Comparison of ENCODE assay signal across 11 cellular contexts in the genomic region with DNA sequence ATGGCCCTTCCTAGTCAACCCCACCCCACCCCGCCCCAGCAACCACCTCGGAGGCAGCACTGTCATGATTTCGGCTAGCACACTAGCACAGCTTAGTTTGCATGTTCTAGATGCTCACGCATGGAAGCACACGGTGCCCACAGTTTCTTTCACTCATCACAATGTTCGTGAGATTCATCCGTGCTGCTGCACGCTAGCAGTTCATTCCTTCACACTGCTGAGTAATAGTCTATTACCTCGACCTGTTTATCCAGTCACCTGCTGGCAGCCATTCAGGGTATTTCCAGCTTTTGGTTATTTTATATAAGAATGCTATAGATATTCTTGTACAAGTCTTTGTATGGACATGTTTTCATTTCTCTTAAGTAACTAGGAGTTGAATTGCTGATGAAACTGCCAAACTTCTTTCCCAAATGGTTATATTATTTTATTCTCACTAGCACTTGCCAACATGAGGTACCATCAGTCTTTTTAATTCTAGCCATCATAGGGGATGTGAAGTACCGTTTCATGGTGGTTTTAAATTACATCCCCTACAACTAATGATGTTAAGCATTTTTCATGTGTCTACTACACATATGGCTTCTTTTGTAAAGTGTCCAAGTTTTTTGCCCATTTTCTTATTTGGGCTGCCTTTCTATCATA.
DNase-seq lines count a peak whose midpoint lies in the region; ATAC-seq and TF ChIP-seq lines count a peak whose summit lies in the region.
"Had no signal": no experiment of that assay in that cellular context is flagged by ENCODE, and none has a peak within 500 bp of the region (broad histone marks: within the 10 kb centered on the region; RNA-seq: fewer than 3 reads in every experiment).

No MANE protein-coding gene starts in this region.

- ATAC-seq in HG03095 (IDR thresholded peaks at IDR 0.05; ENCODE audit: unreplicated experiment): peak; percentile 47
- peak; percentile 88 for ATAC-seq in RWPE2 (ENCODE audit: low read depth)
- no peak for ATAC-seq in WTC11
- ATAC-seq: stimulated activated naive CD8-positive, alpha-beta T cell treated with anti-CD3 and anti-CD28 coated beads, Interleukin-15, Interleukin-2, amounts not matched to agents 100 U/mL and 50 U/mL, for 24 hours had no signal

- H3K4me3 ChIP-seq in RWPE2 (ENCODE audit: severe bottlenecking): no peak overlapping the region
- no peak overlapping the region for H3K4me3 ChIP-seq in thymus (ENCODE audit: low read length)

- TF ChIP-seq CTCF in RWPE2 (IDR thresholded peaks at IDR 0.05; ENCODE audit: poor library complexity, severe bottlenecking): no peak
- TF ChIP-seq CTCF in WTC11 (IDR thresholded peaks at IDR 0.05): no peak

- peaks cover 49% of the 10 kb centered on the region for H3K4me1 Mint-ChIP-seq in activated naive CD4-positive, alpha-beta T cell treated with anti-CD3 and anti-CD28 coated beads, Interleukin-2, amount 50 U/mL, for 24 hours
- H3K4me1 Mint-ChIP-seq in WTC11: peaks cover 13% of the 10 kb centered on the region

- POLR2A ChIA-PET in WTC11 (lab: Charles Lee): no interaction called here

- H3K27ac ChIP-seq in RWPE2 (ENCODE audit: poor library complexity, severe bottlenecking): peak overlapping the region; percentile 92
- H3K27ac ChIP-seq in thymus (ENCODE audit: low read depth): peak overlapping the region; percentile 42
- H3K27ac ChIP-seq: parathyroid adenoma had no signal

- H3K27me3 ChIP-seq in RWPE2 (ENCODE audit: insufficient read depth, poor library complexity, severe bottlenecking) (no peaks in the 10 kb centered on the region), thymus (ENCODE audit: control insufficient read depth, insufficient read depth) (no peaks in the 10 kb centered on the region)

- peaks cover 40% of the 10 kb centered on the region for H3K4me1 ChIP-seq in RWPE2 (ENCODE audit: insufficient read depth, poor library complexity, severe bottlenecking)
- no peaks in the 10 kb centered on the region for H3K4me1 ChIP-seq in thymus (ENCODE audit: control insufficient read depth, insufficient read depth, low read length)

- peaks cover 14% of the 10 kb centered on the region for H3K36me3 Mint-ChIP-seq in activated naive CD4-positive, alpha-beta T cell treated with anti-CD3 and anti-CD28 coated beads, Interleukin-2, amount 50 U/mL, for 24 hours
- peaks cover 6% of the 10 kb centered on the region for H3K36me3 Mint-ChIP-seq in WTC11

- peak overlapping the region; percentile 46 for H3K27ac Mint-ChIP-seq in activated naive CD4-positive, alpha-beta T cell treated with anti-CD3 and anti-CD28 coated beads, Interleukin-2, amount 50 U/mL, for 24 hours
- H3K27ac Mint-ChIP-seq in WTC11: no peak overlapping the region

- no peak overlapping the region for H3K4me3 Mint-ChIP-seq in activated naive CD4-positive, alpha-beta T cell treated with anti-CD3 and anti-CD28 coated beads, Interleukin-2, amount 50 U/mL, for 24 hours
- H3K4me3 Mint-ChIP-seq in WTC11: no peak overlapping the region

- WGBS in thymus: 94% methylated on average over 10 of the region's 10 CpGs

- CTCF ChIA-PET in WTC11 (lab: Charles Lee): interaction anchor here (4.1 kb wide), 1 partner anchor 17 kb away, joined by 40 read pairs; no protein-coding TSS in a partner anchor

- H3K36me3 ChIP-seq in RWPE2 (ENCODE audit: low read depth) (peaks cover 63% of the 10 kb centered on the region), thymus (ENCODE audit: control insufficient read depth, insufficient read depth) (peaks cover 54% of the 10 kb centered on the region)

- H3K9me3 ChIP-seq in RWPE2 (ENCODE audit: severe bottlenecking): no peaks in the 10 kb centered on the region
- no peaks in the 10 kb centered on the region for H3K9me3 ChIP-seq in thymus (ENCODE audit: control insufficient read depth)

- no peaks in the 10 kb centered on the region for H3K27me3 Mint-ChIP-seq in activated naive CD4-positive, alpha-beta T cell treated with anti-CD3 and anti-CD28 coated beads, Interleukin-2, amount 50 U/mL, for 24 hours
- H3K27me3 Mint-ChIP-seq in WTC11 (ENCODE audit: low read depth): no peaks in the 10 kb centered on the region

- no peak for DNase-seq in activated naive CD4-positive, alpha-beta T cell treated with anti-CD3 and anti-CD28 coated beads, Interleukin-2, amount 50 U/mL, for 16 hours
- DNase-seq in RWPE2 (ENCODE audit: low spot score) (peak; percentile 86), WTC11 (ENCODE audit: low spot score) (no peak), activated gamma-delta T cell (lab: John Stamatoyannopoulos, UW) (no peak), DMS53 (lab: John Stamatoyannopoulos, UW) (no peak)
- DNase-seq: activated T-cell treated with anti-CD3 and anti-CD28 coated beads for 4 hours; stimulated activated naive CD8-positive, alpha-beta T cell treated with anti-CD3 and anti-CD28 coated beads, Interleukin-15, Interleukin-2, amounts not matched to agents 100 U/mL and 50 U/mL, for 24 hours had no signal

- no peaks in the 10 kb centered on the region for H3K9me3 Mint-ChIP-seq in activated naive CD4-positive, alpha-beta T cell treated with anti-CD3 and anti-CD28 coated beads, Interleukin-2, amount 50 U/mL, for 24 hours
- no peaks in the 10 kb centered on the region for H3K9me3 Mint-ChIP-seq in WTC11

TF ChIP-seq in WTC11, 78 proteins besides CTCF, POLR2A, EP300 and RAD21:
- TF ChIP-seq ZNF232 (CRISPR knock-in tag; IDR thresholded peaks at IDR 0.05) (no peak), SMAD3 (CRISPR knock-in tag; IDR thresholded peaks at IDR 0.05; ENCODE audit: borderline replicate concordance) (no peak), ZNF138 (CRISPR knock-in tag; conservative IDR thresholded peaks at IDR 0.05) (no peak)
- TF ChIP-seq, protein P1, sequence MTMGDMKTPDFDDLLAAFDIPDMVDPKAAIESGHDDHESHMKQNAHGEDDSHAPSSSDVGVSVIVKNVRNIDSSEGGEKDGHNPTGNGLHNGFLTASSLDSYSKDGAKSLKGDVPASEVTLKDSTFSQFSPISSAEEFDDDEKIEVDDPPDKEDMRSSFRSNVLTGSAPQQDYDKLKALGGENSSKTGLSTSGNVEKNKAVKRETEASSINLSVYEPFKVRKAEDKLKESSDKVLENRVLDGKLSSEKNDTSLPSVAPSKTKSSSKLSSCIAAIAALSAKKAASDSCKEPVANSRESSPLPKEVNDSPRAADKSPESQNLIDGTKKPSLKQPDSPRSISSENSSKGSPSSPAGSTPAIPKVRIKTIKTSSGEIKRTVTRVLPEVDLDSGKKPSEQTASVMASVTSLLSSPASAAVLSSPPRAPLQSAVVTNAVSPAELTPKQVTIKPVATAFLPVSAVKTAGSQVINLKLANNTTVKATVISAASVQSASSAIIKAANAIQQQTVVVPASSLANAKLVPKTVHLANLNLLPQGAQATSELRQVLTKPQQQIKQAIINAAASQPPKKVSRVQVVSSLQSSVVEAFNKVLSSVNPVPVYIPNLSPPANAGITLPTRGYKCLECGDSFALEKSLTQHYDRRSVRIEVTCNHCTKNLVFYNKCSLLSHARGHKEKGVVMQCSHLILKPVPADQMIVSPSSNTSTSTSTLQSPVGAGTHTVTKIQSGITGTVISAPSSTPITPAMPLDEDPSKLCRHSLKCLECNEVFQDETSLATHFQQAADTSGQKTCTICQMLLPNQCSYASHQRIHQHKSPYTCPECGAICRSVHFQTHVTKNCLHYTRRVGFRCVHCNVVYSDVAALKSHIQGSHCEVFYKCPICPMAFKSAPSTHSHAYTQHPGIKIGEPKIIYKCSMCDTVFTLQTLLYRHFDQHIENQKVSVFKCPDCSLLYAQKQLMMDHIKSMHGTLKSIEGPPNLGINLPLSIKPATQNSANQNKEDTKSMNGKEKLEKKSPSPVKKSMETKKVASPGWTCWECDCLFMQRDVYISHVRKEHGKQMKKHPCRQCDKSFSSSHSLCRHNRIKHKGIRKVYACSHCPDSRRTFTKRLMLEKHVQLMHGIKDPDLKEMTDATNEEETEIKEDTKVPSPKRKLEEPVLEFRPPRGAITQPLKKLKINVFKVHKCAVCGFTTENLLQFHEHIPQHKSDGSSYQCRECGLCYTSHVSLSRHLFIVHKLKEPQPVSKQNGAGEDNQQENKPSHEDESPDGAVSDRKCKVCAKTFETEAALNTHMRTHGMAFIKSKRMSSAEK (CRISPR knock-in tag; IDR thresholded peaks at IDR 0.05; ENCODE audit: borderline replicate concordance): no peak
